1 cellular context compared by ENCODE assay signal in the genomic region with DNA sequence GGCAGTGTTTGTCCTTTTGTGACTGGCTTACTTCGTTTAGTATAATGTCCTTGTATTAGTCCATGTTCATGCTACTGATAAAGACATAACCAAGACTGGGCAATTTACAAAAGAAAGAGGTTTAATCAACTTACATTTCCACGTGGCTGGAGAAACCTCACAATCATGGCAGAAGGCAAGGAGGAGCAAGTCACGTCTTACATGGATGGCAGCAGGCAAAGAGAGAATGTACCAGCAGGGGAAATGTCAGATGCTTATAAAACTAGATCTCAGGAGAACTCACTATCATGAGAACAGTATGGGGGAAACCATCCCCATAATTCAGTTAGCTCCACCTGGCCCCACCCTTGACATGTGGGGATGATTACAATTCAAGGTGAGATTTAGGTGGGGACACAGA.
TF ChIP-seq lines count a peak whose summit lies in the region.

No MANE protein-coding gene starts in this region.

TF ChIP-seq in HepG2, 621 proteins besides CTCF, POLR2A, EP300 and RAD21:
- TF ChIP-seq ZNF431 (CRISPR knock-in tag; IDR thresholded peaks at IDR 0.05; ENCODE audit: borderline replicate concordance, low read depth) = 0 out of 2 replicates have a peak, but pooled peaks have one; percentile 33
TF ChIP-seq in HepG2: peak in this region for 1; not testable (repeated sequence) for 620.
